1 cellular context compared by ENCODE assay signal in genomic region chr12:6945613-6946012, GRCh38.
TF ChIP-seq lines count a peak whose summit lies in the region.

No MANE protein-coding gene starts in this region.

TF ChIP-seq in K562, 482 proteins besides CTCF, POLR2A, EP300 and RAD21:
- TF ChIP-seq POLR2G (IDR thresholded peaks at IDR 0.05; ENCODE audit: low read depth, low read length): peak; percentile 16; the same call in 1 of the 2 replicates
- no peak for TF ChIP-seq ESRRA (IDR thresholded peaks at IDR 0.05; ENCODE audit: borderline replicate concordance, low read depth)
- TF ChIP-seq MED1 (CRISPR knock-in tag; IDR thresholded peaks at IDR 0.05; ENCODE audit: borderline replicate concordance): 0 out of 2 replicates have a peak, but pooled peaks have one; percentile 13
- no peak for TF ChIP-seq SMARCC2 (IDR thresholded peaks at IDR 0.05; ENCODE audit: low read depth)
- no peak for TF ChIP-seq NRF1 (conservative IDR thresholded peaks at IDR 0.05 in 1 of 2, IDR thresholded peaks at IDR 0.05 in 1 of 2)
- 0 out of 2 replicates have a peak, but pooled peaks have one; percentile 28 for TF ChIP-seq XRCC5 (IDR thresholded peaks at IDR 0.05; ENCODE audit: low read depth, low read length)
